Comparison of ENCODE assay signal across 28 cellular contexts in genomic region chr19:54376610-54377009, GRCh38. TPM values are rescaled to one million over a fixed set of nuclear protein-coding genes. Genes with fewer than 3 reads are reported as not detected.
DNase-seq lines count a peak whose midpoint lies in the region; ATAC-seq and TF ChIP-seq lines count a peak whose summit lies in the region.
"Had no signal": no experiment of that assay in that cellular context is flagged by ENCODE, and none has a peak within 500 bp of the region (broad histone marks: within the 10 kb centered on the region; RNA-seq: fewer than 3 reads in every experiment).

No MANE protein-coding gene starts in this region.

- intact Hi-C loops in activated CD4-positive, alpha-beta T cell treated with anti-CD3 and anti-CD28 coated beads, Interleukin-2, amount 10 ng/mL, durations not matched to agents 24 days and 14 days (cut with micrococcal nuclease) = no loop called here
- intact Hi-C loops in OCI-LY7 (cut with micrococcal nuclease; ENCODE audit: unreplicated experiment) = no loop called here

- peaks cover 0 to 3% of the 10 kb centered on the region in 2 experiments for H3K9me3 ChIP-seq in CD4-positive, CD25-positive, alpha-beta regulatory T cell (ENCODE audit: control insufficient read depth in 2 of 2, low read length in 2 of 2)
- H3K9me3 ChIP-seq in OCI-LY7 (ENCODE audit: low read length) = peaks cover 4% of the 10 kb centered on the region; the same call in 1 of the 2 replicates
- H3K9me3 ChIP-seq: breast epithelium, transverse colon had no signal

- POLR2A ChIA-PET in OCI-LY7 (lab: Charles Lee) = interaction anchor here (0.6 kb wide), 1 partner anchor 58 kb away, joined by 4 read pairs; no protein-coding TSS in a partner anchor

- H3K27ac Mint-ChIP-seq in activated CD4-positive, alpha-beta T cell treated with anti-CD3 and anti-CD28 coated beads, Interleukin-2, amount 10 ng/mL, durations not matched to agents 24 days and 14 days = no peak overlapping the region
- peak overlapping the region; percentile 23 to 80 (median 67) for H3K27ac Mint-ChIP-seq in CD4-positive, CD25-positive, alpha-beta regulatory T cell
- H3K27ac Mint-ChIP-seq in naive B cell = peak overlapping the region in 5 of 6 donors; percentile 37 to 96 (median 81)

- peaks cover 56% of the 10 kb centered on the region for H3K4me1 ChIP-seq in CD4-positive, CD25-positive, alpha-beta regulatory T cell (ENCODE audit: control insufficient read depth, insufficient read depth, low read length, poor library complexity, severe bottlenecking)
- H3K4me1 ChIP-seq in OCI-LY7 (ENCODE audit: insufficient read depth, low read length, poor library complexity, severe bottlenecking) = peaks cover 42% of the 10 kb centered on the region
- H3K4me1 ChIP-seq: breast epithelium, transverse colon had no signal

- peak overlapping the region; percentile 10; the same call in 1 of the 2 replicates for H3K4me2 ChIP-seq in OCI-LY7 (ENCODE audit: low read length)
- H3K4me2 ChIP-seq: smooth muscle cell had no signal

- H3K4me3 Mint-ChIP-seq in activated CD4-positive, alpha-beta T cell treated with anti-CD3 and anti-CD28 coated beads, Interleukin-2, amount 10 ng/mL, durations not matched to agents 24 days and 14 days = peak overlapping the region; percentile 9
- peak overlapping the region; percentile 27 to 62 (median 51) for H3K4me3 Mint-ChIP-seq in CD4-positive, CD25-positive, alpha-beta regulatory T cell
- H3K4me3 Mint-ChIP-seq in naive B cell = peak overlapping the region; percentile 35 to 77 (median 61)

- H3K4me1 Mint-ChIP-seq in activated CD4-positive, alpha-beta T cell treated with anti-CD3 and anti-CD28 coated beads, Interleukin-2, amount 10 ng/mL, durations not matched to agents 24 days and 14 days = peaks cover 60% of the 10 kb centered on the region
- H3K4me1 Mint-ChIP-seq in CD4-positive, CD25-positive, alpha-beta regulatory T cell = peaks cover 19 to 76% (median 53%) of the 10 kb centered on the region in 4 donors
- H3K4me1 Mint-ChIP-seq in naive B cell = peaks cover 50 to 88% (median 78%) of the 10 kb centered on the region in 3 donors

- peaks cover 25% of the 10 kb centered on the region for H3K27me3 Mint-ChIP-seq in activated CD4-positive, alpha-beta T cell treated with anti-CD3 and anti-CD28 coated beads, Interleukin-2, amount 10 ng/mL, durations not matched to agents 24 days and 14 days
- H3K27me3 Mint-ChIP-seq in CD4-positive, CD25-positive, alpha-beta regulatory T cell = peaks cover 19% of the 10 kb centered on the region
- no peaks in the 10 kb centered on the region for H3K27me3 Mint-ChIP-seq in naive B cell

- no peak overlapping the region for H2AFZ ChIP-seq in OCI-LY7 (ENCODE audit: low read length)

- peaks cover 12% of the 10 kb centered on the region for H3K9me3 Mint-ChIP-seq in activated CD4-positive, alpha-beta T cell treated with anti-CD3 and anti-CD28 coated beads, Interleukin-2, amount 10 ng/mL, durations not matched to agents 24 days and 14 days
- peaks cover 0 to 7% (median 0%) of the 10 kb centered on the region in 7 donors for H3K9me3 Mint-ChIP-seq in CD4-positive, CD25-positive, alpha-beta regulatory T cell
- peaks cover 0 to 5% (median 0%) of the 10 kb centered on the region in 7 donors for H3K9me3 Mint-ChIP-seq in naive B cell

- no peaks in the 10 kb centered on the region for H4K20me1 ChIP-seq in OCI-LY7 (ENCODE audit: insufficient read depth, low read length)

- no peaks in the 10 kb centered on the region for H3K79me2 ChIP-seq in OCI-LY7 (ENCODE audit: insufficient read depth, low read depth, low read length)

- H3K36me3 Mint-ChIP-seq in activated CD4-positive, alpha-beta T cell treated with anti-CD3 and anti-CD28 coated beads, Interleukin-2, amount 10 ng/mL, durations not matched to agents 24 days and 14 days (ENCODE audit: low read depth) = peaks cover 3% of the 10 kb centered on the region
- no peaks in the 10 kb centered on the region for H3K36me3 Mint-ChIP-seq in CD4-positive, CD25-positive, alpha-beta regulatory T cell
- no peaks in the 10 kb centered on the region for H3K36me3 Mint-ChIP-seq in naive B cell

- BruUV-seq in OCI-LY7 (replicated peaks; lab: Mats Ljungman, UMichigan) = no TSS peak

- CTCF ChIA-PET in OCI-LY7 (lab: Charles Lee; ENCODE audit: unreplicated experiment) = no interaction called here

- H3K36me3 ChIP-seq in CD4-positive, CD25-positive, alpha-beta regulatory T cell (ENCODE audit: control insufficient read depth, insufficient read depth, low read length) = no peaks in the 10 kb centered on the region
- H3K36me3 ChIP-seq in OCI-LY7 (ENCODE audit: insufficient read depth, low read length) = no peaks in the 10 kb centered on the region
- H3K36me3 ChIP-seq: breast epithelium, transverse colon had no signal

- no peaks in the 10 kb centered on the region for H3K9me2 ChIP-seq in OCI-LY7 (ENCODE audit: insufficient read depth, low read length)

- H3K27ac ChIP-seq in CD4-positive, CD25-positive, alpha-beta regulatory T cell (ENCODE audit: insufficient read depth, low read length, poor library complexity, severe bottlenecking) = no peak overlapping the region
- H3K27ac ChIP-seq in OCI-LY7 (ENCODE audit: low read depth, low read length, poor library complexity, severe bottlenecking) = no peak overlapping the region
- H3K27ac ChIP-seq: breast epithelium, coronary artery, SK-N-MC had no signal

- H3K27me3 ChIP-seq in CD4-positive, CD25-positive, alpha-beta regulatory T cell (ENCODE audit: control insufficient read depth, insufficient read depth, low read length) = no peaks in the 10 kb centered on the region
- H3K27me3 ChIP-seq: transverse colon had no signal

- no peak overlapping the region for H3K4me3 ChIP-seq in CD4-positive, CD25-positive, alpha-beta regulatory T cell (ENCODE audit: low read depth, low read length)
- no peak overlapping the region for H3K4me3 ChIP-seq in OCI-LY7 (ENCODE audit: low read depth, low read length, poor library complexity, severe bottlenecking)
- H3K4me3 ChIP-seq: breast epithelium, coronary artery, SK-N-MC, smooth muscle cell, transverse colon had no signal

- ATAC-seq in CD4-positive, CD25-positive, alpha-beta regulatory T cell (ENCODE audit: low read depth in 2 of 2) = no peak
- ATAC-seq in naive B cell (ENCODE audit: low read depth in 2 of 2) = no peak
- ATAC-seq: activated CD4-positive, CD25-positive, alpha-beta regulatory T cell treated with anti-CD3 and anti-CD28 coated beads, Interleukin-2, amount 50 U/mL, for 24 hours; stimulated activated naive CD8-positive, alpha-beta T cell treated with anti-CD3 and anti-CD28 coated beads, Interleukin-15, Interleukin-2, amounts not matched to agents 100 U/mL and 50 U/mL, for 24 hours had no signal

- no peak for TF ChIP-seq CTCF in OCI-LY7 (conservative IDR thresholded peaks at IDR 0.05; ENCODE audit: low read length)

- DNase-seq in activated CD4-positive, alpha-beta T cell treated with anti-CD3 and anti-CD28 coated beads, Interleukin-2, amount 10 ng/mL, durations not matched to agents 24 days and 14 days = peak; percentile 56
- no peak for DNase-seq in activated CD4-positive, alpha-beta T cell treated with anti-CD3 and anti-CD28 coated beads for 48 hours
- DNase-seq in CD4-positive, CD25-positive, alpha-beta regulatory T cell = no peak
- no peak for DNase-seq in OCI-LY7 (ENCODE audit: low spot score)
- no peak for DNase-seq in naive B cell
- DNase-seq in dermis blood vessel endothelial cell = no peak
- DNase-seq in GM19238 (ENCODE audit: insufficient read length, low spot score) = no peak
- DNase-seq in epidermal melanocyte (ENCODE audit: insufficient read length, low spot score) = no peak
- DNase-seq: amniotic stem cell; H7; KG1; kidney glomerular epithelial cell; NCI-H2171; NCI-H524 treated with DMSO at 0.1 percent for 48 hours; occipital lobe; RPMI8226; stimulated activated CD4-positive, alpha-beta T cell treated with anti-CD3 and anti-CD28 coated beads, Interleukin-2, amount 100 ng/mL, for 48 hours; stimulated activated naive CD8-positive, alpha-beta T cell treated with anti-CD3 and anti-CD28 coated beads, Interleukin-15, Interleukin-2, amounts not matched to agents 100 U/mL and 50 U/mL, for 24 hours; transverse colon had no signal

RNA-seq across cellular contexts. Expression of gene LAIR1, which starts 11.9 kb away (rescaled TPM):
- 5.9 and 7.7 TPM in 2 replicates for total RNA-seq in activated CD4-positive, alpha-beta T cell treated with anti-CD3 and anti-CD28 coated beads, Interleukin-2, amount 10 ng/mL, durations not matched to agents 24 days and 14 days
- total RNA-seq in CD4-positive, CD25-positive, alpha-beta regulatory T cell = 33.2 TPM
- 10 to 100 TPM; 39.3 to 61.8 (median 45.3) TPM for polyA plus RNA-seq in CD4-positive, CD25-positive, alpha-beta regulatory T cell
- total RNA-seq in OCI-LY7 (2014; rRNA removed; shearing (Covaris generic)) = not detected in 2 replicates
- total RNA-seq in OCI-LY7 (2022) = 3.9 and 4.3 TPM in 2 replicates
- polyA plus RNA-seq in naive B cell (ENCODE audit: low read depth in 6 of 6) = 100 to 1,000 TPM; 129 to 246 (median 160) TPM
- total RNA-seq in dermis blood vessel endothelial cell = not detected in 2 replicates
- total RNA-seq: A172, G401, lung microvascular endothelial cell, renal cortical epithelial cell, smooth muscle cell had no signal
- polyA plus RNA-seq: smooth muscle cell had no signal

RNA-seq across cellular contexts. Expression of gene LILRA4, which starts 37.6 kb away (rescaled TPM):
- not detected in 2 replicates for total RNA-seq in activated CD4-positive, alpha-beta T cell treated with anti-CD3 and anti-CD28 coated beads, Interleukin-2, amount 10 ng/mL, durations not matched to agents 24 days and 14 days
- not detected for total RNA-seq in CD4-positive, CD25-positive, alpha-beta regulatory T cell
- not detected for polyA plus RNA-seq in CD4-positive, CD25-positive, alpha-beta regulatory T cell
- not detected in 2 replicates for total RNA-seq in OCI-LY7 (2014; rRNA removed; shearing (Covaris generic))
- total RNA-seq in OCI-LY7 (2022) (not detected in 2 replicates), dermis blood vessel endothelial cell (not detected in 2 replicates)
- polyA plus RNA-seq in naive B cell (ENCODE audit: low read depth in 6 of 6) = 10 to 100 TPM in 3 of 6 donors, 1 to 10 TPM in 3; 7.1 to 25.7 (median 10.3) TPM
- total RNA-seq: A172, G401, H7, lung microvascular endothelial cell, renal cortical epithelial cell, smooth muscle cell had no signal
- polyA plus RNA-seq: smooth muscle cell had no signal

RNA-seq across cellular contexts. Expression of gene TTYH1, which starts 38.7 kb away (rescaled TPM):
- total RNA-seq in activated CD4-positive, alpha-beta T cell treated with anti-CD3 and anti-CD28 coated beads, Interleukin-2, amount 10 ng/mL, durations not matched to agents 24 days and 14 days = 0.21 and 0.78 TPM in 2 replicates
- total RNA-seq in CD4-positive, CD25-positive, alpha-beta regulatory T cell = not detected
- polyA plus RNA-seq in CD4-positive, CD25-positive, alpha-beta regulatory T cell = under 1 TPM in 3 of 4 donors, not detected in 1; 0.17 to 1.00 (median 0.31) TPM
- not detected in 2 replicates for total RNA-seq in OCI-LY7 (2014; rRNA removed; shearing (Covaris generic))
- total RNA-seq in OCI-LY7 (2022) (0.53 TPM in 1 of 2 replicates, not detected in the other), dermis blood vessel endothelial cell (not detected in 2 replicates)
- under 1 TPM in 3 of 6 donors, not detected in 3; 0.06 to 0.09 (median 0.08) TPM for polyA plus RNA-seq in naive B cell (ENCODE audit: low read depth in 6 of 6)
- total RNA-seq: A172, lung microvascular endothelial cell, renal cortical epithelial cell had no signal

Comparison
In these comparisons a context has a peak if more than half of its experiments do, and no peak if none do; other contexts are left out.
1. H3K4me3 Mint-ChIP-seq: peak in every context shown above with its lines; median percentile 61 in naive B cell; 51 in CD4-positive, CD25-positive, alpha-beta regulatory T cell; 9 in activated CD4-positive, alpha-beta T cell treated with anti-CD3 and anti-CD28 coated beads, Interleukin-2, amount 10 ng/mL, durations not matched to agents 24 days and 14 days.